Comparison of ENCODE assay signal across 19 cellular contexts in genomic region chr10:16884485-16884884, GRCh38.
DNase-seq lines count a peak whose midpoint lies in the region; ATAC-seq and TF ChIP-seq lines count a peak whose summit lies in the region.
"Had no signal": no experiment of that assay in that cellular context is flagged by ENCODE, and none has a peak within 500 bp of the region (broad histone marks: within the 10 kb centered on the region; RNA-seq: fewer than 3 reads in every experiment).

No MANE protein-coding gene starts in this region.

- no peaks in the 10 kb centered on the region for H3K9me3 Mint-ChIP-seq in effector memory CD8-positive, alpha-beta T cell
- H3K9me3 Mint-ChIP-seq: CD4-positive, alpha-beta T cell; CD8-positive, alpha-beta memory T cell had no signal

- no peak overlapping the region for H2AFZ ChIP-seq in DND-41 (ENCODE audit: low read depth, low read length)

- H3K36me3 Mint-ChIP-seq in T-helper 17 cell (ENCODE audit: low read depth) = peaks cover 6% of the 10 kb centered on the region
- no peaks in the 10 kb centered on the region for H3K36me3 Mint-ChIP-seq in effector memory CD8-positive, alpha-beta T cell (ENCODE audit: insufficient read depth)

- in situ Hi-C loops in GM13977 (cut with MboI; ENCODE audit: low pct_unique_long_range_greater_than_20kb, low sequenced_read_pairs, unreplicated experiment) = no loop called here

- ATAC-seq in DND-41 (ENCODE audit: insufficient read depth, low read depth) = 0 out of 3 replicates have a peak, but pooled peaks have one; percentile 27
- peak; percentile 91 for ATAC-seq in T-helper 17 cell
- peak; percentile 82 for ATAC-seq in effector memory CD8-positive, alpha-beta T cell (replicated peaks)
- ATAC-seq in GM18858 (IDR thresholded peaks at IDR 0.05; ENCODE audit: unreplicated experiment) = no peak
- no peak for ATAC-seq in GM18517 (IDR thresholded peaks at IDR 0.05; ENCODE audit: unreplicated experiment)

- no peaks in the 10 kb centered on the region for H3K4me1 ChIP-seq in DND-41 (ENCODE audit: insufficient read depth, low read length)
- H3K4me1 ChIP-seq in BE2C = peaks cover 2% of the 10 kb centered on the region; the same call in 1 of the 2 replicates

- H3K27me3 ChIP-seq in DND-41 (ENCODE audit: insufficient read depth, low read length, poor library complexity) (no peaks in the 10 kb centered on the region), BE2C (no peaks in the 10 kb centered on the region)
- H3K27me3 ChIP-seq: BLaER1 treated with 17β-estradiol and CSF1 and Interleukin-3, amounts not matched to agents 10 nM and 100 nM had no signal

- H3K9ac ChIP-seq in DND-41 (ENCODE audit: low read depth, low read length) = no peak overlapping the region
- H3K9ac ChIP-seq: BLaER1 treated with 17β-estradiol and CSF1 and Interleukin-3, amounts not matched to agents 10 nM and 100 nM had no signal

- no peak overlapping the region for H3K4me3 ChIP-seq in DND-41 (ENCODE audit: low read depth in 1 of 2, low read length in 2 of 2)
- no peak overlapping the region for H3K4me3 ChIP-seq in BE2C (ENCODE audit: low read depth, low read length)
- H3K4me3 ChIP-seq: BLaER1 treated with 17β-estradiol and CSF1 and Interleukin-3, amounts not matched to agents 10 nM and 100 nM had no signal

- peaks cover 2% of the 10 kb centered on the region for H3K4me1 Mint-ChIP-seq in T-helper 17 cell
- H3K4me1 Mint-ChIP-seq in effector memory CD8-positive, alpha-beta T cell (ENCODE audit: low read depth in 2 of 2) = no peaks in the 10 kb centered on the region
- H3K4me1 Mint-ChIP-seq: CD8-positive, alpha-beta memory T cell had no signal

- H3K27ac ChIP-seq in DND-41 (ENCODE audit: low read length) = no peak overlapping the region
- H3K27ac ChIP-seq: BLaER1 treated with 17β-estradiol and CSF1 and Interleukin-3, amounts not matched to agents 10 nM and 100 nM; C4-2B had no signal

- H3K27me3 Mint-ChIP-seq in T-helper 17 cell = peaks cover 5% of the 10 kb centered on the region
- H3K27me3 Mint-ChIP-seq in effector memory CD8-positive, alpha-beta T cell = no peaks in the 10 kb centered on the region
- H3K27me3 Mint-ChIP-seq: CD4-positive, alpha-beta T cell; CD8-positive, alpha-beta memory T cell had no signal

- DNase-seq in DND-41 (no peak), T-helper 17 cell (no peak), GM13977 (ENCODE audit: low spot score) (no peak), BE2C (no peak)
- no peak for DNase-seq in effector memory CD8-positive, alpha-beta T cell
- DNase-seq: 8988T; ACHN; CD4-positive, alpha-beta T cell; CD8-positive, alpha-beta memory T cell; COR-L47; DMS 273 treated with DMSO at 0.1 percent for 48 hours; DMS153; DMS53; DMS79; GF-D8 had no signal

- H3K27ac Mint-ChIP-seq in T-helper 17 cell = peak overlapping the region; percentile 53
- peak overlapping the region in 1 of 2 donors; percentile 17 for H3K27ac Mint-ChIP-seq in effector memory CD8-positive, alpha-beta T cell
- H3K27ac Mint-ChIP-seq: CD4-positive, alpha-beta T cell had no signal

- H3K36me3 ChIP-seq in DND-41 (ENCODE audit: insufficient read depth, low read length) (no peaks in the 10 kb centered on the region), BE2C (no peaks in the 10 kb centered on the region)
- H3K36me3 ChIP-seq: BLaER1 treated with 17β-estradiol and CSF1 and Interleukin-3, amounts not matched to agents 10 nM and 100 nM had no signal

- H3K4me2 ChIP-seq in DND-41 (ENCODE audit: insufficient read depth, low read length) = no peak overlapping the region
- H3K4me2 ChIP-seq: BLaER1 treated with 17β-estradiol and CSF1 and Interleukin-3, amounts not matched to agents 10 nM and 100 nM had no signal

- H3K9me3 ChIP-seq in DND-41 (ENCODE audit: insufficient read depth, low read length, severe bottlenecking) = no peaks in the 10 kb centered on the region
- no peaks in the 10 kb centered on the region for H3K9me3 ChIP-seq in T-helper 17 cell (ENCODE audit: control insufficient read depth, low read length, poor library complexity, severe bottlenecking)
- H3K9me3 ChIP-seq in BE2C = no peaks in the 10 kb centered on the region

- H3K79me2 ChIP-seq in DND-41 (ENCODE audit: insufficient read depth, low read length) = no peaks in the 10 kb centered on the region

- TF ChIP-seq CTCF in DND-41 (IDR thresholded peaks at IDR 0.05; ENCODE audit: borderline replicate concordance, extremely low read depth, low read length, poor library complexity, severe bottlenecking) (no peak), GM13977 (IDR thresholded peaks at IDR 0.05; ENCODE audit: extremely low read depth, insufficient read depth, missing control alignments) (no peak), BE2C (IDR thresholded peaks at IDR 0.05; ENCODE audit: low read depth, low read length) (no peak)

- no peak overlapping the region for H3K4me3 Mint-ChIP-seq in T-helper 17 cell
- no peak overlapping the region for H3K4me3 Mint-ChIP-seq in effector memory CD8-positive, alpha-beta T cell
- H3K4me3 Mint-ChIP-seq: CD4-positive, alpha-beta T cell had no signal

- no peaks in the 10 kb centered on the region for H4K20me1 ChIP-seq in DND-41 (ENCODE audit: insufficient read depth, low read length)
- H4K20me1 ChIP-seq: BLaER1 treated with 17β-estradiol and CSF1 and Interleukin-3, amounts not matched to agents 10 nM and 100 nM had no signal

Comparison
In these comparisons a context has a peak if more than half of its experiments do, and no peak if none do; other contexts are left out.
1. ATAC-seq: peak in DND-41 (single experiment), T-helper 17 cell (single experiment) and effector memory CD8-positive, alpha-beta T cell (single experiment); none in GM18858 (single experiment) and GM18517 (single experiment).